2 cellular contexts compared by ENCODE assay signal in the genomic region with DNA sequence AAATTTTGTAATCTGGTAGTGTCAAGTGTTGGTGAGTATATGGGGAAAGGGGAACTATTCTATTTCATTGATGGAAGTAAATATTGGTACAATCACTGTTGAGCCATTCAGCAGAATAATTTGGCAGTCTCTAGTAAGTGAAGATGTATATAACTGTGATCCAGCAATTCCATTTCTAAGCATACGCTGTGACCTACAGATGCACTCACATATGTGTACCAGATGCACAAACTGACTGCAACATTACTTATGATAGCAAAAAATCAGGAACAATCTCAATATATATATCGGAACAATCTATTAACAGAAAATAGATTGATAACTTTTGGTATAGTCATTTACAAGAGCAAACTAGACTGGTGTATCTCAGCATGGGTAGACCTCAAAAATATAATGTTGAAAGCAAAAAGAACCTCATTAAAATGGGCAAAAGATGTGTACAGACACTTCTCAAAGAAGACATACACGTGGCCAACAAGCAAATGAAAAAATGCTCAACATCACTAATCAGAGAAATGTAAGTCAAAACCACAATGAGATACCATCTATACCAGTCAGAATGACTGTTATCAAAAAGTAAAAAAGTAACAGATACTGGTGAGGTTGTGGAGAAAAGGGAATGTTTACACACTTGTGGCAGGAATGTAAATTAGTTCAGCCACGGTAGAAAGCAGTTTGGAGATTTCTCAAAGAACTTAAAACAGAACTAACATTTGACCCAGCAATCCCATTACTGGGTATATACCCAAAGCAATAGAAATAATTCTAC.
TF ChIP-seq lines count a peak whose summit lies in the region.

No MANE protein-coding gene starts in this region.

TF ChIP-seq in HepG2, 621 proteins besides CTCF, POLR2A, EP300 and RAD21:
- peak; percentile 84 for TF ChIP-seq TEAD3 (CRISPR knock-in tag; optimal IDR thresholded peaks at IDR 0.05; ENCODE audit: borderline replicate concordance)
- TF ChIP-seq ZNF367 (CRISPR knock-in tag; IDR thresholded peaks at IDR 0.05; ENCODE audit: borderline replicate concordance) = no peak

TF ChIP-seq in SK-N-SH treated with all-trans-retinoic acid at 6 μM for 48 hours, 23 proteins besides CTCF, POLR2A, EP300 and RAD21:
- TF ChIP-seq ISL1 (CRISPR knock-in tag; IDR thresholded peaks at IDR 0.05) (no peak), TCF4 (CRISPR knock-in tag; IDR thresholded peaks at IDR 0.05; ENCODE audit: borderline replicate concordance) (0 out of 2 replicates have a peak, but pooled peaks have one; percentile 44), ZC3H10 (CRISPR knock-in tag; IDR thresholded peaks at IDR 0.05) (no peak)
